Comparison of ENCODE assay signal across 18 cellular contexts in genomic region chr13:113252516-113252915, GRCh38. TPM values are rescaled to one million over a fixed set of nuclear protein-coding genes. Genes with fewer than 3 reads are reported as not detected.
DNase-seq lines count a peak whose midpoint lies in the region; ATAC-seq and TF ChIP-seq lines count a peak whose summit lies in the region.
"Had no signal": no experiment of that assay in that cellular context is flagged by ENCODE, and none has a peak within 500 bp of the region (broad histone marks: within the 10 kb centered on the region; RNA-seq: fewer than 3 reads in every experiment).

No MANE protein-coding gene starts in this region.

- H3K4me3 ChIP-seq in IMR-90 (ENCODE audit: insufficient read depth, low read depth, low read length), result no peak overlapping the region
- H3K4me3 ChIP-seq: BLaER1, GM23248 had no signal

- H3K27ac ChIP-seq in IMR-90 (ENCODE audit: insufficient read depth, low read length), result no peak overlapping the region
- H3K27ac ChIP-seq: 22Rv1, BLaER1, C4-2B, GM23248 had no signal

- no peak overlapping the region for H3K18ac ChIP-seq in IMR-90 (ENCODE audit: low read depth, low read length)

- in situ Hi-C loops in IMR-90 (cut with MboI; ENCODE audit: low sequenced_read_pairs), result no loop called here

- H3K36me3 Mint-ChIP-seq in stimulated activated memory B cell treated with anti-CD40 and anti-IgM and Interleukin-4, amounts not matched to agents 10 μg/mL and 1 μg/mL and 100 μg/mL, for 72 hours, result peaks cover 91% of the 10 kb centered on the region
- H3K36me3 Mint-ChIP-seq in activated T-helper 2 cell treated with anti-CD3 and anti-CD28 coated beads, Interferon-gamma antibody, Interleukin-2, Interleukin-4, amounts not matched to agents 10 μg/mL and 5 μg/mL and 100 μg/mL, durations not matched to agents 14 hours and 24 hours and 36 hours (ENCODE audit: low read depth), result peaks cover 79% of the 10 kb centered on the region

- no peaks in the 10 kb centered on the region for H3K9me3 Mint-ChIP-seq in stimulated activated memory B cell treated with anti-CD40 and anti-IgM and Interleukin-4, amounts not matched to agents 10 μg/mL and 1 μg/mL and 100 μg/mL, for 72 hours
- H3K9me3 Mint-ChIP-seq in activated T-helper 2 cell treated with anti-CD3 and anti-CD28 coated beads, Interferon-gamma antibody, Interleukin-2, Interleukin-4, amounts not matched to agents 10 μg/mL and 5 μg/mL and 100 μg/mL, durations not matched to agents 14 hours and 24 hours and 36 hours, result no peaks in the 10 kb centered on the region
- H3K9me3 Mint-ChIP-seq: CD4-positive, CD25-positive, alpha-beta regulatory T cell; CD8-positive, alpha-beta T cell had no signal

- no peaks in the 10 kb centered on the region for H4K20me1 ChIP-seq in IMR-90 (ENCODE audit: insufficient read depth, low read length)

- no peak overlapping the region for H3K56ac ChIP-seq in IMR-90 (ENCODE audit: extremely low read depth, insufficient read depth, low read length)

- no peaks in the 10 kb centered on the region for H3K27me3 ChIP-seq in IMR-90 (ENCODE audit: control insufficient read depth, insufficient read depth, low read length)
- H3K27me3 ChIP-seq: BLaER1 had no signal

- no peak overlapping the region for H3K4me2 ChIP-seq in IMR-90 (ENCODE audit: low read depth, low read length)
- H3K4me2 ChIP-seq: BLaER1 had no signal

- H3K14ac ChIP-seq in IMR-90 (replicated peaks; ENCODE audit: low read depth, low read length), result no peak overlapping the region

- no peak overlapping the region for H2BK5ac ChIP-seq in IMR-90 (ENCODE audit: low read depth, low read length, poor library complexity, severe bottlenecking)

- POLR2A ChIA-PET in IMR-90 (lab: Charles Lee; ENCODE audit: unreplicated experiment), result no interaction called here

- peak; percentile 35; the same call in 1 of the 2 replicates for ATAC-seq in IMR-90 (ENCODE audit: low read depth)
- ATAC-seq in left lobe of liver, result peak; percentile 22
- no peak for ATAC-seq in stimulated activated memory B cell treated with anti-CD40 and anti-IgM and Interleukin-4, amounts not matched to agents 10 μg/mL and 1 μg/mL and 100 μg/mL, for 72 hours
- ATAC-seq: CD8-positive, alpha-beta T cell had no signal

- no peak overlapping the region for H2AFZ ChIP-seq in IMR-90 (replicated peaks; ENCODE audit: low read length, poor library complexity)
- H2AFZ ChIP-seq: GM23248 had no signal

- no peak overlapping the region for H2AK9ac ChIP-seq in IMR-90 (replicated peaks; ENCODE audit: low read depth, low read length, poor library complexity)

- H2BK20ac ChIP-seq in IMR-90 (ENCODE audit: low read depth, low read length), result no peak overlapping the region

- no peak overlapping the region for H4K8ac ChIP-seq in IMR-90 (ENCODE audit: low read depth in 2 of 2, low read length in 2 of 2)

- intact Hi-C loops in IMR-90 (cut with micrococcal nuclease), result no loop called here
- intact Hi-C loops in activated T-helper 2 cell treated with anti-CD3 and anti-CD28 coated beads, Interferon-gamma antibody, Interleukin-2, Interleukin-4, amounts not matched to agents 10 μg/mL and 5 μg/mL and 100 μg/mL, durations not matched to agents 14 hours and 24 hours and 36 hours (cut with micrococcal nuclease), result no loop called here

- H3K27ac Mint-ChIP-seq in stimulated activated memory B cell treated with anti-CD40 and anti-IgM and Interleukin-4, amounts not matched to agents 10 μg/mL and 1 μg/mL and 100 μg/mL, for 72 hours, result peak overlapping the region; percentile 23
- H3K27ac Mint-ChIP-seq in activated T-helper 2 cell treated with anti-CD3 and anti-CD28 coated beads, Interferon-gamma antibody, Interleukin-2, Interleukin-4, amounts not matched to agents 10 μg/mL and 5 μg/mL and 100 μg/mL, durations not matched to agents 14 hours and 24 hours and 36 hours, result no peak overlapping the region
- H3K27ac Mint-ChIP-seq: B cell; CD4-positive, CD25-positive, alpha-beta regulatory T cell; CD8-positive, alpha-beta T cell had no signal

- dilution Hi-C loops in IMR-90 (cut with HindIII; ENCODE audit: low sequenced_read_pairs, unreplicated experiment), result no loop called here

- no peak for TF ChIP-seq CTCF in IMR-90 (conservative IDR thresholded peaks at IDR 0.05; ENCODE audit: low read depth, low read length)

- DNase-seq in IMR-90 (no peak), left lobe of liver (ENCODE audit: low spot score) (no peak), cerebellar nuclear complex (lab: John Stamatoyannopoulos, UW) (no peak)
- DNase-seq in central memory CD4-positive, alpha-beta T cell, result no peak
- DNase-seq in activated T-helper 2 cell treated with anti-CD3 and anti-CD28 coated beads, Interferon-gamma antibody, Interleukin-2, Interleukin-4, amounts not matched to agents 10 μg/mL and 5 μg/mL and 100 μg/mL, durations not matched to agents 14 hours and 24 hours and 36 hours (ENCODE audit: low spot score), result no peak
- DNase-seq: Caco-2; CD4-positive, CD25-positive, alpha-beta regulatory T cell; CD8-positive, alpha-beta T cell; DMS153; DND-41; GM23248; H7; HCEC 1CT had no signal

- H3K4me3 Mint-ChIP-seq in stimulated activated memory B cell treated with anti-CD40 and anti-IgM and Interleukin-4, amounts not matched to agents 10 μg/mL and 1 μg/mL and 100 μg/mL, for 72 hours, result no peak overlapping the region
- no peak overlapping the region for H3K4me3 Mint-ChIP-seq in activated T-helper 2 cell treated with anti-CD3 and anti-CD28 coated beads, Interferon-gamma antibody, Interleukin-2, Interleukin-4, amounts not matched to agents 10 μg/mL and 5 μg/mL and 100 μg/mL, durations not matched to agents 14 hours and 24 hours and 36 hours (ENCODE audit: low read depth)
- H3K4me3 Mint-ChIP-seq: B cell; CD4-positive, CD25-positive, alpha-beta regulatory T cell; CD8-positive, alpha-beta T cell had no signal

- 25% methylated on average over 5 of the region's 9 CpGs; no CpG with 5 or more reads in 1 of the 2 experiments for WGBS in IMR-90 (ENCODE audit: extremely low coverage in 2 of 2, insufficient read length in 1 of 2), 2 experiments

- H3K9me1 ChIP-seq in IMR-90 (ENCODE audit: insufficient read depth, low read length), result no peaks in the 10 kb centered on the region; the same call in 1 of the 2 replicates

- no peak overlapping the region for H2BK120ac ChIP-seq in IMR-90 (ENCODE audit: low read depth, low read length)

- peaks cover 11 to 28% of the 10 kb centered on the region in 2 experiments; a peak in 3 of 4 replicates for H3K79me1 ChIP-seq in IMR-90 (ENCODE audit: low read depth in 1 of 2, low read length in 2 of 2)

- H3K4me1 ChIP-seq in IMR-90 (ENCODE audit: control insufficient read depth, insufficient read depth, low read length), result no peaks in the 10 kb centered on the region; the same call in 1 of the 2 replicates
- H3K4me1 ChIP-seq: BLaER1, Caco-2 had no signal

- no peak overlapping the region for H4K91ac ChIP-seq in IMR-90 (ENCODE audit: insufficient read depth, low read depth, low read length)

- H3K36me3 ChIP-seq in IMR-90 (ENCODE audit: control insufficient read depth, insufficient read depth, low read length), result peaks cover 61% of the 10 kb centered on the region

- no TSS peak for BruUV-seq in IMR-90 (replicated peaks; lab: Mats Ljungman, UMichigan)

- H3K9me3 ChIP-seq in IMR-90 (ENCODE audit: control insufficient read depth, insufficient read depth, low read length), result no peaks in the 10 kb centered on the region
- H3K9me3 ChIP-seq: BLaER1, Caco-2 had no signal

- TF ChIP-seq RAD21 in IMR-90 (IDR thresholded peaks at IDR 0.05; ENCODE audit: low read length), result no peak

- CTCF ChIA-PET in IMR-90 (lab: Yijun Ruan, JAX), result interaction anchor here (0.7 kb wide), 1 partner anchor 9 kb away, joined by 3 read pairs; no protein-coding TSS in a partner anchor

- H3K4ac ChIP-seq in IMR-90 (ENCODE audit: low read depth, low read length), result no peak overlapping the region

- no peak overlapping the region for H4K5ac ChIP-seq in IMR-90 (ENCODE audit: low read depth, low read length)

- H3K9ac ChIP-seq in IMR-90 (ENCODE audit: low read depth, low read length), result no peak overlapping the region
- H3K9ac ChIP-seq: BLaER1, GM23248 had no signal

- no peak overlapping the region for H2BK15ac ChIP-seq in IMR-90 (ENCODE audit: low read depth, low read length)

- H3K27me3 Mint-ChIP-seq in stimulated activated memory B cell treated with anti-CD40 and anti-IgM and Interleukin-4, amounts not matched to agents 10 μg/mL and 1 μg/mL and 100 μg/mL, for 72 hours, result no peaks in the 10 kb centered on the region
- no peaks in the 10 kb centered on the region for H3K27me3 Mint-ChIP-seq in activated T-helper 2 cell treated with anti-CD3 and anti-CD28 coated beads, Interferon-gamma antibody, Interleukin-2, Interleukin-4, amounts not matched to agents 10 μg/mL and 5 μg/mL and 100 μg/mL, durations not matched to agents 14 hours and 24 hours and 36 hours (ENCODE audit: low read depth)
- H3K27me3 Mint-ChIP-seq: B cell; CD4-positive, CD25-positive, alpha-beta regulatory T cell had no signal

- no peak for TF ChIP-seq POLR2A in IMR-90 (IDR thresholded peaks at IDR 0.05; ENCODE audit: low read depth, low read length)

- H3K4me1 Mint-ChIP-seq in stimulated activated memory B cell treated with anti-CD40 and anti-IgM and Interleukin-4, amounts not matched to agents 10 μg/mL and 1 μg/mL and 100 μg/mL, for 72 hours, result no peaks in the 10 kb centered on the region
- H3K4me1 Mint-ChIP-seq in activated T-helper 2 cell treated with anti-CD3 and anti-CD28 coated beads, Interferon-gamma antibody, Interleukin-2, Interleukin-4, amounts not matched to agents 10 μg/mL and 5 μg/mL and 100 μg/mL, durations not matched to agents 14 hours and 24 hours and 36 hours (ENCODE audit: low read depth), result no peaks in the 10 kb centered on the region
- H3K4me1 Mint-ChIP-seq: B cell had no signal

- H3K23ac ChIP-seq in IMR-90 (ENCODE audit: low read depth, low read length), result no peak overlapping the region

- H2AK5ac ChIP-seq in IMR-90 (ENCODE audit: low read depth, low read length), result no peak overlapping the region

RNA-seq across cellular contexts. Expression of gene CUL4A, which starts 43.1 kb away (rescaled TPM):
- 128 and 146 TPM in 2 replicates for total RNA-seq in IMR-90 (2012; rRNA removed)
- 68.7 and 86.0 TPM in 2 replicates for polyA plus RNA-seq in IMR-90 (2012; rRNA removed)
- polyA plus RNA-seq in IMR-90 (2012; cell fraction: cytosol; rRNA removed), result 35.5 and 36.9 TPM in 2 replicates
- 77.4 and 122 TPM in 2 replicates for polyA plus RNA-seq in IMR-90 (2012; cell fraction: nucleus; rRNA removed; ENCODE audit: low replicate concordance)
- total RNA-seq in left lobe of liver, result 30.4 TPM
- total RNA-seq in activated T-helper 2 cell treated with anti-CD3 and anti-CD28 coated beads, Interferon-gamma antibody, Interleukin-2, Interleukin-4, amounts not matched to agents 10 μg/mL and 5 μg/mL and 100 μg/mL, durations not matched to agents 14 hours and 24 hours and 36 hours, result 83.3 and 83.8 TPM in 2 replicates

RNA-seq across cellular contexts. Expression of gene PCID2, which starts 44.0 kb away (rescaled TPM):
- total RNA-seq in IMR-90 (2012; rRNA removed), result 72.8 and 90.9 TPM in 2 replicates
- polyA plus RNA-seq in IMR-90 (2012; rRNA removed), result 71.7 and 83.5 TPM in 2 replicates
- 25.2 and 46.9 TPM in 2 replicates for polyA plus RNA-seq in IMR-90 (2012; cell fraction: cytosol; rRNA removed)
- 56.5 and 157 TPM in 2 replicates for polyA plus RNA-seq in IMR-90 (2012; cell fraction: nucleus; rRNA removed; ENCODE audit: low replicate concordance)
- total RNA-seq in left lobe of liver, result 14.9 TPM
- total RNA-seq in activated T-helper 2 cell treated with anti-CD3 and anti-CD28 coated beads, Interferon-gamma antibody, Interleukin-2, Interleukin-4, amounts not matched to agents 10 μg/mL and 5 μg/mL and 100 μg/mL, durations not matched to agents 14 hours and 24 hours and 36 hours, result 67.1 and 67.6 TPM in 2 replicates

RNA-seq across cellular contexts. Expression of gene LAMP1, which starts 44.5 kb away (rescaled TPM):
- total RNA-seq in IMR-90 (2012; rRNA removed) (58.3 and 60.6 TPM in 2 replicates), left lobe of liver (217 TPM)
- 229 and 235 TPM in 2 replicates for polyA plus RNA-seq in IMR-90 (2012; rRNA removed)
- 138 and 235 TPM in 2 replicates for polyA plus RNA-seq in IMR-90 (2012; cell fraction: cytosol; rRNA removed)
- polyA plus RNA-seq in IMR-90 (2012; cell fraction: nucleus; rRNA removed; ENCODE audit: low replicate concordance), result 132 and 172 TPM in 2 replicates
- total RNA-seq in activated T-helper 2 cell treated with anti-CD3 and anti-CD28 coated beads, Interferon-gamma antibody, Interleukin-2, Interleukin-4, amounts not matched to agents 10 μg/mL and 5 μg/mL and 100 μg/mL, durations not matched to agents 14 hours and 24 hours and 36 hours, result 57.7 and 58.4 TPM in 2 replicates
